1 cellular context compared by ENCODE assay signal in genomic region chr12:96263449-96263902, GRCh38.
TF ChIP-seq lines count a peak whose summit lies in the region.

No MANE protein-coding gene starts in this region.

TF ChIP-seq in HepG2, 621 proteins besides CTCF, POLR2A, EP300 and RAD21 (continued from another document and continues in another):
- TF ChIP-seq THRA (CRISPR knock-in tag; IDR thresholded peaks at IDR 0.05; ENCODE audit: borderline replicate concordance): no peak
- no peak for TF ChIP-seq U2AF2 (IDR thresholded peaks at IDR 0.05; ENCODE audit: low read depth, low read length)
- no peak for TF ChIP-seq ZNF383 (CRISPR knock-in tag; IDR thresholded peaks at IDR 0.05; ENCODE audit: borderline replicate concordance)
- TF ChIP-seq ZSCAN25 (CRISPR knock-in tag; IDR thresholded peaks at IDR 0.05): no peak
- TF ChIP-seq MIXL1 (CRISPR knock-in tag; IDR thresholded peaks at IDR 0.05): peak; percentile 84
- TF ChIP-seq FOXP1 (IDR thresholded peaks at IDR 0.05): no peak
- peak; percentile 79 for TF ChIP-seq FOXP1 (CRISPR knock-in tag; IDR thresholded peaks at IDR 0.05)
- no peak for TF ChIP-seq ARNT2 (CRISPR knock-in tag; IDR thresholded peaks at IDR 0.05; ENCODE audit: low read depth)
- TF ChIP-seq HNRNPH1 (optimal IDR thresholded peaks at IDR 0.05; ENCODE audit: low read depth, low read length): no peak
- no peak for TF ChIP-seq NFYC (CRISPR knock-in tag; IDR thresholded peaks at IDR 0.05)
- TF ChIP-seq LCORL (IDR thresholded peaks at IDR 0.05): no peak
- peak; percentile 53; the same call in 1 of the 2 replicates for TF ChIP-seq LCORL (CRISPR knock-in tag; IDR thresholded peaks at IDR 0.05)
- no peak for TF ChIP-seq ZHX1 (CRISPR knock-in tag; IDR thresholded peaks at IDR 0.05; ENCODE audit: low read depth)
- TF ChIP-seq ZNF296 (CRISPR knock-in tag; conservative IDR thresholded peaks at IDR 0.05): no peak
- TF ChIP-seq ZNF331 (CRISPR knock-in tag; IDR thresholded peaks at IDR 0.05): no peak
- TF ChIP-seq ZFP41 (CRISPR knock-in tag; IDR thresholded peaks at IDR 0.05; ENCODE audit: borderline replicate concordance): no peak
- no peak for TF ChIP-seq ZNF276 (CRISPR knock-in tag; IDR thresholded peaks at IDR 0.05; ENCODE audit: low read depth)
- 0 out of 2 replicates have a peak, but pooled peaks have one; percentile 59 for TF ChIP-seq ZSCAN29 (CRISPR knock-in tag; conservative IDR thresholded peaks at IDR 0.05)
- 0 out of 2 replicates have a peak, but pooled peaks have one; percentile 31 for TF ChIP-seq ZNF543 (CRISPR knock-in tag; IDR thresholded peaks at IDR 0.05)
- no peak for TF ChIP-seq KLF13 (CRISPR knock-in tag; IDR thresholded peaks at IDR 0.05)
- TF ChIP-seq ZBTB39 (CRISPR knock-in tag; IDR thresholded peaks at IDR 0.05): no peak
- no peak; the same call in 1 of the 2 replicates for TF ChIP-seq ZNF687 (CRISPR knock-in tag; IDR thresholded peaks at IDR 0.05)
- TF ChIP-seq ZSCAN9 (CRISPR knock-in tag; IDR thresholded peaks at IDR 0.05; ENCODE audit: borderline replicate concordance): no peak; the same call in 1 of the 2 replicates
- TF ChIP-seq ZNF691 (CRISPR knock-in tag; IDR thresholded peaks at IDR 0.05; ENCODE audit: borderline replicate concordance, low read depth): no peak
- TF ChIP-seq ZNF709 (CRISPR knock-in tag; IDR thresholded peaks at IDR 0.05): 0 out of 2 replicates have a peak, but pooled peaks have one; percentile 27
- no peak for TF ChIP-seq ZNF34 (CRISPR knock-in tag; IDR thresholded peaks at IDR 0.05; ENCODE audit: borderline replicate concordance)
- TF ChIP-seq SIN3B (IDR thresholded peaks at IDR 0.05; ENCODE audit: low read length): no peak
- no peak for TF ChIP-seq ZNF839 (CRISPR knock-in tag; IDR thresholded peaks at IDR 0.05; ENCODE audit: borderline replicate concordance)
- no peak for TF ChIP-seq TMF1 (CRISPR knock-in tag; IDR thresholded peaks at IDR 0.05; ENCODE audit: low read depth)
- TF ChIP-seq NKX3-1 (CRISPR knock-in tag; IDR thresholded peaks at IDR 0.05): no peak
- TF ChIP-seq ZNF724P (CRISPR knock-in tag; IDR thresholded peaks at IDR 0.05; ENCODE audit: borderline replicate concordance): no peak
- TF ChIP-seq ZFAT (CRISPR knock-in tag; conservative IDR thresholded peaks at IDR 0.05): no peak
- TF ChIP-seq ZNF564 (CRISPR knock-in tag; IDR thresholded peaks at IDR 0.05): no peak
- no peak for TF ChIP-seq SUZ12 (IDR thresholded peaks at IDR 0.05; ENCODE audit: low read depth, low read length)
- no peak for TF ChIP-seq ZNF367 (CRISPR knock-in tag; IDR thresholded peaks at IDR 0.05; ENCODE audit: borderline replicate concordance)
- TF ChIP-seq JARID2 (CRISPR knock-in tag; IDR thresholded peaks at IDR 0.05; ENCODE audit: insufficient replicate concordance): no peak
- no peak for TF ChIP-seq THAP9 (CRISPR knock-in tag; IDR thresholded peaks at IDR 0.05; ENCODE audit: borderline replicate concordance)
- TF ChIP-seq ZNF572 (CRISPR knock-in tag; IDR thresholded peaks at IDR 0.05): no peak
- no peak for TF ChIP-seq TFE3 (CRISPR knock-in tag; IDR thresholded peaks at IDR 0.05)
- TF ChIP-seq ZNF30 (CRISPR knock-in tag; IDR thresholded peaks at IDR 0.05): no peak
- TF ChIP-seq ZNF557 (CRISPR knock-in tag; IDR thresholded peaks at IDR 0.05): 0 out of 2 replicates have a peak, but pooled peaks have one; percentile 38
- no peak for TF ChIP-seq MAFK (conservative IDR thresholded peaks at IDR 0.05 in 1 of 2, IDR thresholded peaks at IDR 0.05 in 1 of 2; ENCODE audit: low read length in 2 of 2)
- no peak for TF ChIP-seq ZNF879 (CRISPR knock-in tag; IDR thresholded peaks at IDR 0.05)
- TF ChIP-seq ZNF549 (CRISPR knock-in tag; IDR thresholded peaks at IDR 0.05): no peak
- TF ChIP-seq SRSF9 (IDR thresholded peaks at IDR 0.05; ENCODE audit: borderline replicate concordance, insufficient read depth, low read depth, low read length, poor library complexity, severe bottlenecking): no peak
- no peak for TF ChIP-seq ZNF335 (CRISPR knock-in tag; IDR thresholded peaks at IDR 0.05)
- no peak for TF ChIP-seq AGO1 (IDR thresholded peaks at IDR 0.05; ENCODE audit: low read depth, low read length, poor library complexity, severe bottlenecking)
- TF ChIP-seq ZNF414 (CRISPR knock-in tag; IDR thresholded peaks at IDR 0.05): no peak
- TF ChIP-seq SMARCC2 (IDR thresholded peaks at IDR 0.05): no peak
